Comparison of ENCODE assay signal across 19 cellular contexts in the genomic region with DNA sequence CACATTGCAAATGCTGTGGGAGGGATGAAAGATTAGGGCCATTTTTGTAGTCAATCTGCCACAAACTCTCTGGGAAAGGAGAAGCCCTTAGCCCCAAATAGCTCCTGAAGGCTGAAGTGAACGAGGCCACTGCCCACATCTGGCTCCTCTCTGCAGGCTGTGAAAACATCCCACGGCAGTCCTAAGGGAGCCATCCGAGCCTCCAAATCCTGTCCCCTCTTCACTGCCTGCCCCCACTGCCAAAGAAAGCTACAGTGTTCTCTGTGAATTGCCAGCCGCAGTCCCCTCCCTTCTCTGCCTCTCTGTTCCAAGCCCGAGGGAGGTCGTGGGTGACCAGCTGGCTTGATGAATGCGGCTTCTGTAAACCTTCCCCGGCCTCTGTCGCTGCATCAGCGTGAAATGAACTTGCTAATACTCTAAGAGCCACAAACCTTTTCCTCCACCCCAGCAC.
DNase-seq lines count a peak whose midpoint lies in the region; ATAC-seq, FAIRE-seq and TF ChIP-seq lines count a peak whose summit lies in the region.
"Had no signal": no experiment of that assay in that cellular context is flagged by ENCODE, and none has a peak within 500 bp of the region (broad histone marks: within the 10 kb centered on the region; RNA-seq: fewer than 3 reads in every experiment).

No MANE protein-coding gene starts in this region.

- peaks cover 25 to 49% (median 37%) of the 10 kb centered on the region in 10 experiments for H3K4me1 ChIP-seq in BLaER1 treated with 17β-estradiol and CSF1 and Interleukin-3, amounts not matched to agents 10 nM and 100 nM
- H3K4me1 ChIP-seq: psoas muscle had no signal

- no peak for TF ChIP-seq POLR2A in GM12891 (IDR thresholded peaks at IDR 0.05; ENCODE audit: low read depth, low read length)

- no peaks in the 10 kb centered on the region for H4K20me1 ChIP-seq in BLaER1 treated with 17β-estradiol and CSF1 and Interleukin-3, amounts not matched to agents 10 nM and 100 nM

- no peak overlapping the region for H3K9ac ChIP-seq in BLaER1 treated with 17β-estradiol and CSF1 and Interleukin-3, amounts not matched to agents 10 nM and 100 nM

- H3K4me3 ChIP-seq in BLaER1 treated with 17β-estradiol and CSF1 and Interleukin-3, amounts not matched to agents 10 nM and 100 nM, result no peak overlapping the region
- H3K4me3 ChIP-seq in dorsolateral prefrontal cortex, result peak overlapping the region in 21 of 59 donors; percentile 4 to 44 (median 22)
- H3K4me3 ChIP-seq: mucosa of descending colon, psoas muscle had no signal

- DNase-seq in dorsolateral prefrontal cortex (peak; percentile 20 to 95 (median 89)), hippocampal formation (lab: John Stamatoyannopoulos, UW) (peak; percentile 89 to 96), progenitor cell of endocrine pancreas (ENCODE audit: low spot score, unreplicated experiment) (no peak), OCI-M2 (lab: John Stamatoyannopoulos, UW; ENCODE audit: unreplicated experiment) (no peak), NCI-H526 (lab: John Stamatoyannopoulos, UW) (no peak), GM12891 (ENCODE audit: insufficient read length, low spot score) (no peak)
- DNase-seq: GDM1; mucosa of descending colon; NCI-H2029 treated with DMSO at 0.1 percent for 48 hours; NCI-H526 treated with DMSO at 0.1 percent for 48 hours; stimulated activated CD4-positive, alpha-beta T cell treated with anti-CD3 and anti-CD28 coated beads, Interleukin-1b, Interleukin-23, amount 100 ng/mL, for 48 hours; T-helper 2 cell had no signal

- H3K27ac ChIP-seq in BLaER1 treated with 17β-estradiol and CSF1 and Interleukin-3, amounts not matched to agents 10 nM and 100 nM, result no peak overlapping the region
- peak overlapping the region; percentile 72 to 99 (median 94) for H3K27ac ChIP-seq in dorsolateral prefrontal cortex
- H3K27ac ChIP-seq: psoas muscle had no signal

- no peak for FAIRE-seq in GM12891 (lab: Jason Lieb, UNC)
- FAIRE-seq: colon, urothelium cell line had no signal

- no peak overlapping the region for H3K4me3 Mint-ChIP-seq in progenitor cell of endocrine pancreas (ENCODE audit: low read depth)
- H3K4me3 Mint-ChIP-seq: activated naive CD4-positive, alpha-beta T cell treated with anti-CD3 and anti-CD28 coated beads, Interleukin-2, amount 50 U/mL, for 24 hours had no signal

- no peaks in the 10 kb centered on the region for H3K36me3 ChIP-seq in BLaER1 treated with 17β-estradiol and CSF1 and Interleukin-3, amounts not matched to agents 10 nM and 100 nM

- no peaks in the 10 kb centered on the region for H3K27me3 ChIP-seq in BLaER1 treated with 17β-estradiol and CSF1 and Interleukin-3, amounts not matched to agents 10 nM and 100 nM
- no peaks in the 10 kb centered on the region for H3K27me3 ChIP-seq in dorsolateral prefrontal cortex

- no peaks in the 10 kb centered on the region for H3K36me3 Mint-ChIP-seq in progenitor cell of endocrine pancreas (ENCODE audit: insufficient read depth)
- H3K36me3 Mint-ChIP-seq: activated naive CD4-positive, alpha-beta T cell treated with anti-CD3 and anti-CD28 coated beads, Interleukin-2, amount 50 U/mL, for 24 hours had no signal

- TF ChIP-seq CTCF in dorsolateral prefrontal cortex (IDR thresholded peaks at IDR 0.05 in 54 of 56, conservative IDR thresholded peaks at IDR 0.05 in 2 of 56; ENCODE audit: low read depth in 1 of 56, partially characterized antibody in 56 of 56) (peak in 2 of 56 donors; percentile 4), progenitor cell of endocrine pancreas (IDR thresholded peaks at IDR 0.05; ENCODE audit: unreplicated experiment) (no peak)

- no peaks in the 10 kb centered on the region for H3K4me1 Mint-ChIP-seq in progenitor cell of endocrine pancreas (ENCODE audit: low read depth)
- H3K4me1 Mint-ChIP-seq: activated naive CD4-positive, alpha-beta T cell treated with anti-CD3 and anti-CD28 coated beads, Interleukin-2, amount 50 U/mL, for 24 hours had no signal

- H3K27me3 Mint-ChIP-seq in progenitor cell of endocrine pancreas, result no peaks in the 10 kb centered on the region

- H3K9me3 ChIP-seq in BLaER1 treated with 17β-estradiol and CSF1 and Interleukin-3, amounts not matched to agents 10 nM and 100 nM (replicated peaks in 1 of 11), result peaks cover 0 to 8% (median 4%) of the 10 kb centered on the region in 11 experiments; a peak in 11 of 22 replicates
- H3K9me3 ChIP-seq: mucosa of descending colon, psoas muscle had no signal

- peak overlapping the region in 10 of 11 experiments; percentile 13 to 53 (median 36); a peak in 16 of 22 replicates for H3K4me2 ChIP-seq in BLaER1 treated with 17β-estradiol and CSF1 and Interleukin-3, amounts not matched to agents 10 nM and 100 nM

- H3K9me3 Mint-ChIP-seq in progenitor cell of endocrine pancreas (ENCODE audit: low read depth), result no peaks in the 10 kb centered on the region
- H3K9me3 Mint-ChIP-seq: activated naive CD4-positive, alpha-beta T cell treated with anti-CD3 and anti-CD28 coated beads, Interleukin-2, amount 50 U/mL, for 24 hours had no signal

- intact Hi-C loops in dorsolateral prefrontal cortex (cut with DNase I), result no loop called here

- peak overlapping the region; percentile 41 for H3K27ac Mint-ChIP-seq in progenitor cell of endocrine pancreas
- H3K27ac Mint-ChIP-seq: activated naive CD4-positive, alpha-beta T cell treated with anti-CD3 and anti-CD28 coated beads, Interleukin-2, amount 50 U/mL, for 24 hours had no signal

- no peak for ATAC-seq in HG02678 (IDR thresholded peaks at IDR 0.05; ENCODE audit: unreplicated experiment)
- ATAC-seq: activated CD4-positive, CD25-positive, alpha-beta regulatory T cell treated with anti-CD3 and anti-CD28 coated beads, Interleukin-2, amount 50 U/mL, for 24 hours had no signal

TF ChIP-seq in GM12891, 5 proteins besides CTCF, POLR2A, EP300 and RAD21:
- TF ChIP-seq POU2F2 (IDR thresholded peaks at IDR 0.05; ENCODE audit: low read depth, low read length) (no peak), SPI1 (IDR thresholded peaks at IDR 0.05; ENCODE audit: low read depth, low read length) (no peak), TAF1 (IDR thresholded peaks at IDR 0.05; ENCODE audit: low read depth, low read length) (no peak), PAX5 (IDR thresholded peaks at IDR 0.05; ENCODE audit: insufficient read depth, low read length, severe bottlenecking) (no peak), POLR2AphosphoS5 (IDR thresholded peaks at IDR 0.05; ENCODE audit: low read depth, low read length) (no peak)
TF ChIP-seq in GM12891: peak in this region for 0.

Comparison
In these comparisons a context has a peak if more than half of its experiments do, and no peak if none do; other contexts are left out.
1. H3K27ac ChIP-seq: peak in dorsolateral prefrontal cortex (59 of 59); none in BLaER1 treated with 17β-estradiol and CSF1 and Interleukin-3, amounts not matched to agents 10 nM and 100 nM (0 of 11).
2. DNase-seq: peak in dorsolateral prefrontal cortex (10 of 10) and hippocampal formation (2 of 2); none in progenitor cell of endocrine pancreas (single experiment), OCI-M2 (single experiment), NCI-H526 (0 of 2) and GM12891 (single experiment).